8 cellular contexts compared by ENCODE assay signal in genomic region chr6:52575490-52575868, GRCh38. TPM values are rescaled to one million over a fixed set of nuclear protein-coding genes. Genes with fewer than 3 reads are reported as not detected.
DNase-seq lines count a peak whose midpoint lies in the region; ATAC-seq and TF ChIP-seq lines count a peak whose summit lies in the region.

No MANE protein-coding gene starts in this region.

- H3K4me1 ChIP-seq in skeletal muscle tissue (ENCODE audit: control insufficient read depth in 3 of 3, insufficient read depth in 3 of 3, low read length in 3 of 3) (peaks cover 32 to 39% (median 37%) of the 10 kb centered on the region in 3 donors), mucosa of descending colon (ENCODE audit: low read depth) (peaks cover 22% of the 10 kb centered on the region)

- peak overlapping the region; percentile 61 for H3K4me3 ChIP-seq in GM12875 (ENCODE audit: low read depth, low read length)
- H3K4me3 ChIP-seq in SK-N-MC, result peak overlapping the region; percentile 84; the same call in 1 of the 2 replicates
- peak overlapping the region; percentile 86 for H3K4me3 ChIP-seq in fibroblast of villous mesenchyme (ENCODE audit: low read depth, low read length)
- H3K4me3 ChIP-seq in skeletal muscle tissue (ENCODE audit: low read length in 3 of 3), result peak overlapping the region; percentile 34 to 96 (median 76)
- no peak overlapping the region for H3K4me3 ChIP-seq in mucosa of descending colon

- H3K27ac ChIP-seq in SK-N-MC (no peak overlapping the region), skeletal muscle tissue (ENCODE audit: low read depth, low read length) (peak overlapping the region; percentile 25)

- H3K27me3 ChIP-seq in skeletal muscle tissue (ENCODE audit: control insufficient read depth in 3 of 3, insufficient read depth in 3 of 3, low read length in 3 of 3), result no peaks in the 10 kb centered on the region

- intact Hi-C loops in mucosa of descending colon (cut with DNase I, micrococcal nuclease), result loop anchor here in 1 of 2 donors (10.0 kb wide), 1 partner anchor 161 kb away; no protein-coding TSS in a partner anchor

- no peak for ATAC-seq in mucosa of descending colon

- TF ChIP-seq CTCF in GM12875 (IDR thresholded peaks at IDR 0.05; ENCODE audit: borderline replicate concordance, insufficient read depth, low read depth, low read length), result no peak
- no peak for TF ChIP-seq CTCF in fibroblast of villous mesenchyme (IDR thresholded peaks at IDR 0.05; ENCODE audit: insufficient read depth, low read depth, low read length)
- no peak for TF ChIP-seq CTCF in mucosa of descending colon (IDR thresholded peaks at IDR 0.05)

- H3K9me3 ChIP-seq in SK-N-MC (ENCODE audit: low read depth, low read length) (no peaks in the 10 kb centered on the region), skeletal muscle tissue (ENCODE audit: control insufficient read depth in 3 of 3, low read length in 3 of 3) (no peaks in the 10 kb centered on the region), mucosa of descending colon (no peaks in the 10 kb centered on the region)

- no peak for DNase-seq in SK-N-MC (ENCODE audit: low read depth, low spot score)
- DNase-seq in fibroblast of villous mesenchyme (ENCODE audit: low read depth), result peak; percentile 51
- no peak for DNase-seq in stimulated activated CD4-positive, alpha-beta T cell treated with anti-CD3 and anti-CD28 coated beads, Interleukin-4, amount 100 ng/mL, for 24 hours
- DNase-seq in mucosa of descending colon, result no peak
- DNase-seq in stimulated activated CD8-positive, alpha-beta memory T cell treated with anti-CD3 and anti-CD28 coated beads, Interleukin-4, amount 100 ng/mL, for 48 hours, result no peak
- DNase-seq in SIG-M5 treated with dmso at 0.1 percent for 504 hours (lab: John Stamatoyannopoulos, UW; ENCODE audit: unreplicated experiment), result no peak

- H3K9ac ChIP-seq in SK-N-MC (ENCODE audit: insufficient read length) (no peak overlapping the region), skeletal muscle tissue (ENCODE audit: low read depth in 1 of 3, low read length in 3 of 3) (peak overlapping the region; percentile 45 to 82 (median 70))

- H3K36me3 ChIP-seq in SK-N-MC (ENCODE audit: insufficient read depth, low read length) (no peaks in the 10 kb centered on the region), skeletal muscle tissue (ENCODE audit: control insufficient read depth in 3 of 3, insufficient read depth in 3 of 3, low read length in 3 of 3) (no peaks in the 10 kb centered on the region), mucosa of descending colon (ENCODE audit: low read depth) (no peaks in the 10 kb centered on the region)

RNA-seq across cellular contexts. Expression of gene TRAM2, which starts 1.4 kb away (rescaled TPM):
- total RNA-seq in fibroblast of villous mesenchyme (159 and 196 TPM in 2 replicates), skeletal muscle tissue (13.6 TPM), mucosa of descending colon (10 to 100 TPM; 20.3 to 25.0 (median 24.1) TPM)
